16 cellular contexts compared by ENCODE assay signal in genomic region chr7:51023547-51023946, GRCh38.
A peak's percentile ranks its signal among the peaks of the same experiment; 100 is the strongest.
DNase-seq lines count a peak whose midpoint lies in the region; TF ChIP-seq lines count a peak whose summit lies in the region.
"Had no signal": no experiment of that assay in that cellular context is flagged by ENCODE, and none has a peak within 500 bp of the region (broad histone marks: within the 10 kb centered on the region; RNA-seq: fewer than 3 reads in every experiment).

No MANE protein-coding gene starts in this region.

- intact Hi-C loops in activated CD4-positive, alpha-beta memory T cell treated with anti-CD3 and anti-CD28 coated beads for 36 hours (cut with micrococcal nuclease): no loop called here
- intact Hi-C loops in colonic mucosa (cut with DNase I): loop anchor here (10.0 kb wide), 1 partner anchor 59 kb away; no protein-coding TSS in a partner anchor

- H3K27ac Mint-ChIP-seq in activated CD4-positive, alpha-beta memory T cell treated with anti-CD3 and anti-CD28 coated beads, Interleukin-2, amount 10 ng/mL, durations not matched to agents 7 days and 5 days: no peak overlapping the region
- no peak overlapping the region for H3K27ac Mint-ChIP-seq in activated CD4-positive, alpha-beta memory T cell treated with anti-CD3 and anti-CD28 coated beads for 36 hours
- H3K27ac Mint-ChIP-seq in type B pancreatic cell: no peak overlapping the region
- H3K27ac Mint-ChIP-seq: HFFc6 had no signal

- H3K9me3 Mint-ChIP-seq in activated CD4-positive, alpha-beta memory T cell treated with anti-CD3 and anti-CD28 coated beads, Interleukin-2, amount 10 ng/mL, durations not matched to agents 7 days and 5 days: no peaks in the 10 kb centered on the region
- H3K9me3 Mint-ChIP-seq in activated CD4-positive, alpha-beta memory T cell treated with anti-CD3 and anti-CD28 coated beads for 36 hours: no peaks in the 10 kb centered on the region
- no peaks in the 10 kb centered on the region for H3K9me3 Mint-ChIP-seq in type B pancreatic cell
- H3K9me3 Mint-ChIP-seq: CD8-positive, alpha-beta memory T cell; HFFc6 had no signal

- H3K36me3 Mint-ChIP-seq in activated CD4-positive, alpha-beta memory T cell treated with anti-CD3 and anti-CD28 coated beads, Interleukin-2, amount 10 ng/mL, durations not matched to agents 7 days and 5 days (ENCODE audit: low read depth): no peaks in the 10 kb centered on the region
- no peaks in the 10 kb centered on the region for H3K36me3 Mint-ChIP-seq in activated CD4-positive, alpha-beta memory T cell treated with anti-CD3 and anti-CD28 coated beads for 36 hours
- H3K36me3 Mint-ChIP-seq in type B pancreatic cell: peaks cover 5% of the 10 kb centered on the region
- H3K36me3 Mint-ChIP-seq: CD8-positive, alpha-beta memory T cell had no signal

- H3K4me3 Mint-ChIP-seq in activated CD4-positive, alpha-beta memory T cell treated with anti-CD3 and anti-CD28 coated beads, Interleukin-2, amount 10 ng/mL, durations not matched to agents 7 days and 5 days: no peak overlapping the region
- no peak overlapping the region for H3K4me3 Mint-ChIP-seq in activated CD4-positive, alpha-beta memory T cell treated with anti-CD3 and anti-CD28 coated beads for 36 hours
- no peak overlapping the region for H3K4me3 Mint-ChIP-seq in type B pancreatic cell
- H3K4me3 Mint-ChIP-seq: CD8-positive, alpha-beta memory T cell; HFFc6 had no signal

- POLR2A ChIA-PET in activated CD4-positive, alpha-beta memory T cell treated with anti-CD3 and anti-CD28 coated beads, Interleukin-2, amount 10 ng/mL, durations not matched to agents 7 days and 5 days (lab: Charles Lee): no interaction called here
- POLR2A ChIA-PET in activated CD4-positive, alpha-beta memory T cell treated with anti-CD3 and anti-CD28 coated beads for 36 hours (lab: Charles Lee): no interaction called here

- TF ChIP-seq CTCF in colonic mucosa (IDR thresholded peaks at IDR 0.05) (no peak), type B pancreatic cell (conservative IDR thresholded peaks at IDR 0.05) (no peak)

- no peaks in the 10 kb centered on the region for H3K36me3 ChIP-seq in colonic mucosa
- H3K36me3 ChIP-seq: BLaER1 had no signal

- no peaks in the 10 kb centered on the region for H3K4me1 Mint-ChIP-seq in activated CD4-positive, alpha-beta memory T cell treated with anti-CD3 and anti-CD28 coated beads, Interleukin-2, amount 10 ng/mL, durations not matched to agents 7 days and 5 days
- H3K4me1 Mint-ChIP-seq in activated CD4-positive, alpha-beta memory T cell treated with anti-CD3 and anti-CD28 coated beads for 36 hours (ENCODE audit: low read depth): no peaks in the 10 kb centered on the region
- no peaks in the 10 kb centered on the region for H3K4me1 Mint-ChIP-seq in type B pancreatic cell (ENCODE audit: unreplicated experiment)
- H3K4me1 Mint-ChIP-seq: CD8-positive, alpha-beta memory T cell had no signal

- H3K9me3 ChIP-seq in colonic mucosa: no peaks in the 10 kb centered on the region
- H3K9me3 ChIP-seq: BLaER1, Caco-2 had no signal

- CTCF ChIA-PET in activated CD4-positive, alpha-beta memory T cell treated with anti-CD3 and anti-CD28 coated beads, Interleukin-2, amount 10 ng/mL, durations not matched to agents 7 days and 5 days (lab: Charles Lee): interaction anchor here (0.7 kb wide), 1 partner anchor 137 kb away, joined by 3 read pairs; no protein-coding TSS in a partner anchor
- CTCF ChIA-PET in activated CD4-positive, alpha-beta memory T cell treated with anti-CD3 and anti-CD28 coated beads for 36 hours (lab: Charles Lee): no interaction called here

- H3K4me3 ChIP-seq in colonic mucosa: no peak overlapping the region
- H3K4me3 ChIP-seq: BLaER1 had no signal

- no peaks in the 10 kb centered on the region for H3K27me3 ChIP-seq in colonic mucosa
- H3K27me3 ChIP-seq: BLaER1 had no signal

- H3K9ac ChIP-seq in colonic mucosa (ENCODE audit: low read depth in 2 of 2, low read length in 2 of 2): no peak overlapping the region
- H3K9ac ChIP-seq: BLaER1 had no signal

- no peaks in the 10 kb centered on the region for H3K27me3 Mint-ChIP-seq in activated CD4-positive, alpha-beta memory T cell treated with anti-CD3 and anti-CD28 coated beads, Interleukin-2, amount 10 ng/mL, durations not matched to agents 7 days and 5 days
- no peaks in the 10 kb centered on the region for H3K27me3 Mint-ChIP-seq in activated CD4-positive, alpha-beta memory T cell treated with anti-CD3 and anti-CD28 coated beads for 36 hours
- H3K27me3 Mint-ChIP-seq in type B pancreatic cell: no peaks in the 10 kb centered on the region

- H3K4me1 ChIP-seq in colonic mucosa: no peaks in the 10 kb centered on the region
- H3K4me1 ChIP-seq: BLaER1, Caco-2 had no signal

- H3K27ac ChIP-seq in colonic mucosa: no peak overlapping the region
- H3K27ac ChIP-seq: 22Rv1, BLaER1 had no signal

- peak; percentile 13 for DNase-seq in activated CD4-positive, alpha-beta memory T cell treated with anti-CD3 and anti-CD28 coated beads, Interleukin-2, amount 10 ng/mL, durations not matched to agents 7 days and 5 days
- no peak for DNase-seq in activated CD4-positive, alpha-beta memory T cell treated with anti-CD3 and anti-CD28 coated beads for 36 hours
- peak; percentile 13 for DNase-seq in colonic mucosa
- DNase-seq in islet precursor cell: peak; percentile 47
- peak; percentile 52 for DNase-seq in type B pancreatic cell (ENCODE audit: extremely low spot score, unreplicated experiment)
- DNase-seq in NCI-H2171 (lab: John Stamatoyannopoulos, UW): no peak
- no peak for DNase-seq in OCI-M2 (lab: John Stamatoyannopoulos, UW; ENCODE audit: unreplicated experiment)
- no peak for DNase-seq in AG08396 (ENCODE audit: low spot score)
- DNase-seq: AML-193; Caco-2; CD8-positive, alpha-beta memory T cell; DMS53; HCEC 1CT; HFFc6 had no signal

Comparison
In these comparisons a context has a peak if more than half of its experiments do, and no peak if none do; other contexts are left out.
1. DNase-seq: peak in activated CD4-positive, alpha-beta memory T cell treated with anti-CD3 and anti-CD28 coated beads, Interleukin-2, amount 10 ng/mL, durations not matched to agents 7 days and 5 days (single experiment), colonic mucosa (single experiment), islet precursor cell (single experiment) and type B pancreatic cell (single experiment); none in activated CD4-positive, alpha-beta memory T cell treated with anti-CD3 and anti-CD28 coated beads for 36 hours (single experiment), NCI-H2171 (single experiment), OCI-M2 (single experiment) and AG08396 (single experiment).